ENCODE assay signal across 8 cellular contexts in the genomic region with DNA sequence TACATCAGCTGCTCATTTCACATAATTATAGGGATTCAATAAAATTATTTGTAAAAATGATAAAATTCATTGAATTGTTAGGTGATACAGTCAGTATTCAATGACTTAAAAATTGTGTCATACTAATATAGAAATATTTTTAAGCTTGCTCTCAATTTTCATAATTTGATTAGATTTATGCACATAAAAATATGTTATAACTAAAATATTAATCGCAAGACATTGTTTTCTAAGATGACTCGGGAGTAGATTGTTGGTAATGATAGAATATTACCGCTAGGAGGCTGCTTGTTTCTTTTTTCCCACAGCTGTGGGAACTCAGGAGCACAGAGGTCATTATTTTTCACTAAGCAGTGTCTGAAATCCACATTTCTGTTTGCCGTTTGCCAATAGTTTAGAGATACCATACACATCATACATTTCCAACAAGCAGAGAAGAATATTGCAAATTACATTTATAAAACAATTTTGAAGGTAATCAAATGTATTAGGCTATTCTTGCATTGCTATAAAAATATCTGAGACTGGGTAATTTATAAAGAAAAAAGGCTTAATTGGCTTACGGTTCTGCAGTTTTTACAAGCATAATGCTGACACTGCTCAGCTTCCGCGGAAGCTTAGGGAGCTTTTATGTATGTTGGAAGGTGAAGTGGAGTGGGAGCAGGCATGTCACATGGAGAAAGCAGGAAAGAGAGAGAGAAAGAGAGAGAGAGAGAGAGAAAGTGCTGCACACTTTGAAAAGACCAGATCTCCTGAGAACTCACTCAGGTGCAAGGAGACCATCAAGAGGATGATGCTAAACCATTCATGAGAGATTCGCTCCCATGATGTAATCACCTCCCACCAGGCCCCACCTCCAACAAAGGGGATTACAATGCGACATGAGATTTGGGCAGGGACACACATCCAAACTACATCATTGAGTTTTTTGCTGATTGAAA. TPM values are rescaled to one million over a fixed set of nuclear protein-coding genes. Genes with fewer than 3 reads are reported as not detected.
DNase-seq lines count a peak whose midpoint lies in the region; ATAC-seq, FAIRE-seq and TF ChIP-seq lines count a peak whose summit lies in the region.

No MANE protein-coding gene starts in this region.

- H4K20me1 ChIP-seq in HCT116 (ENCODE audit: insufficient read depth) (no peaks in the 10 kb centered on the region), astrocyte (ENCODE audit: insufficient read depth, low read length) (no peaks in the 10 kb centered on the region)

- peak; percentile 26 for FAIRE-seq in astrocyte (lab: Jason Lieb, UNC)

- H3K9me3 Mint-ChIP-seq in astrocyte (ENCODE audit: unreplicated experiment), result no peaks in the 10 kb centered on the region

- no peaks in the 10 kb centered on the region for H3K36me3 Mint-ChIP-seq in astrocyte (ENCODE audit: low read depth, unreplicated experiment)

- peak overlapping the region; percentile 79 for H2AFZ ChIP-seq in HCT116 (ENCODE audit: low read depth, low read length, poor library complexity, severe bottlenecking)
- no peak overlapping the region for H2AFZ ChIP-seq in astrocyte (ENCODE audit: low read depth, low read length)

- DNase-seq in AG04450 (ENCODE audit: low read depth, low spot score), result no peak
- DNase-seq in HCT116 (ENCODE audit: low read depth, low spot score), result peak; percentile 12
- DNase-seq in RPMI8226, result peak; percentile 21
- no peak for DNase-seq in astrocyte (ENCODE audit: low read depth)
- no peak for DNase-seq in mucosa of descending colon
- no peak for DNase-seq in iPS-NIHi7 (ENCODE audit: extremely low spot score)

- intact Hi-C loops in HCT116 (cut with micrococcal nuclease), result no loop called here
- intact Hi-C loops in mucosa of descending colon (cut with DNase I, micrococcal nuclease), result loop anchor here in 1 of 2 donors (10.0 kb wide), 1 partner anchor 173 kb away; no protein-coding TSS in a partner anchor

- POLR2A ChIA-PET in AG04450 (lab: Yijun Ruan, JAX) (no interaction called here), HCT116 (lab: Charles Lee) (no interaction called here)

- ATAC-seq in HCT116 (peak; percentile 62; the same call in 1 of the 2 replicates), mucosa of descending colon (peak; percentile 52), HG02938 (IDR thresholded peaks at IDR 0.05; ENCODE audit: unreplicated experiment) (no peak), esophagus mucosa (no peak)

- H3K36me3 ChIP-seq in HCT116 (ENCODE audit: control insufficient read depth in 1 of 2, insufficient read depth in 2 of 2, low read length in 2 of 2), result no peaks in the 10 kb centered on the region
- H3K36me3 ChIP-seq in astrocyte (ENCODE audit: insufficient read depth, low read length), result no peaks in the 10 kb centered on the region
- H3K36me3 ChIP-seq in mucosa of descending colon (ENCODE audit: low read depth), result no peaks in the 10 kb centered on the region

- no peak overlapping the region for H3K4me3 Mint-ChIP-seq in astrocyte (ENCODE audit: unreplicated experiment)

- no peak for TF ChIP-seq POLR2A in HCT116 (IDR thresholded peaks at IDR 0.05; ENCODE audit: borderline replicate concordance, extremely low read depth, insufficient read depth, insufficient read length)

- peak; percentile 38 for TF ChIP-seq RAD21 in HCT116 (IDR thresholded peaks at IDR 0.05; ENCODE audit: low read depth)

- H3K27me3 ChIP-seq in AG04450 (ENCODE audit: control insufficient read depth, insufficient read depth, low read length) (no peaks in the 10 kb centered on the region), HCT116 (ENCODE audit: insufficient read depth, low read length) (peaks cover 28% of the 10 kb centered on the region), astrocyte (ENCODE audit: insufficient read depth, low read length) (no peaks in the 10 kb centered on the region)

- H3K27me3 Mint-ChIP-seq in astrocyte (ENCODE audit: low read depth, unreplicated experiment), result no peaks in the 10 kb centered on the region

- H3K9me3 ChIP-seq in AG04450 (ENCODE audit: control insufficient read depth, insufficient read depth, low read length) (no peaks in the 10 kb centered on the region), HCT116 (ENCODE audit: control insufficient read depth in 1 of 2, insufficient read depth in 1 of 2, low read depth in 1 of 2, low read length in 2 of 2) (no peaks in the 10 kb centered on the region), astrocyte (ENCODE audit: insufficient read depth, low read depth, low read length) (no peaks in the 10 kb centered on the region), mucosa of descending colon (no peaks in the 10 kb centered on the region)

- H3K27ac ChIP-seq in AG04450 (ENCODE audit: low read depth, low read length), result no peak overlapping the region
- H3K27ac ChIP-seq in HCT116 (ENCODE audit: low read depth, low read length), result no peak overlapping the region
- no peak overlapping the region for H3K27ac ChIP-seq in astrocyte (ENCODE audit: low read depth, low read length)

- no peak overlapping the region for H3K27ac Mint-ChIP-seq in astrocyte (ENCODE audit: unreplicated experiment)

- RAD21 ChIA-PET in HCT116 (lab: Charles Lee; ENCODE audit: low non-redundant PET in 1 of 2, low total read pairs in 2 of 2, uncharacterized antibody in 2 of 2, unreplicated experiment in 2 of 2), result interaction anchor here in 1 of 2 experiments (0.6 to 1.2 kb wide), 3 partner anchors 46 to 808 kb away, joined by 3 to 4 read pairs (median 4); no protein-coding TSS in a partner anchor

- CTCF ChIA-PET in AG04450 (lab: Charles Lee), result interaction anchor here (0.5 to 7.3 kb wide), 85 partner anchors 9 to 1019 kb away, joined by 3 to 128 read pairs (median 5); partner anchors contain the start of genes CD69, CLEC12B, CLEC1B and CLEC2A
- CTCF ChIA-PET in HCT116 (lab: Charles Lee), result interaction anchor here (0.7 to 5.4 kb wide), 26 partner anchors 10 to 421 kb away, joined by 3 to 68 read pairs (median 6); partner anchors contain the start of genes CD69, CLEC12B, CLEC1B and OLR1

- H3K4me1 Mint-ChIP-seq in astrocyte (ENCODE audit: low read depth, unreplicated experiment), result no peaks in the 10 kb centered on the region

- no peak overlapping the region for H3K4me3 ChIP-seq in AG04450 (ENCODE audit: low read depth, low read length)
- H3K4me3 ChIP-seq in HCT116 (replicated peaks in 1 of 2; ENCODE audit: low read depth in 1 of 2, low read length in 2 of 2), result no peak overlapping the region
- no peak overlapping the region for H3K4me3 ChIP-seq in astrocyte (ENCODE audit: insufficient read depth, low read depth, low read length)
- H3K4me3 ChIP-seq in mucosa of descending colon, result no peak overlapping the region

- H3K9me2 ChIP-seq in HCT116 (ENCODE audit: insufficient read depth), result no peaks in the 10 kb centered on the region

- H3K4me2 ChIP-seq in HCT116 (ENCODE audit: low read length) (no peak overlapping the region), astrocyte (ENCODE audit: low read length) (no peak overlapping the region)

- no TSS peak for BruUV-seq in HCT116 (replicated peaks; lab: Mats Ljungman, UMichigan)

- H3K4me1 ChIP-seq in HCT116 (ENCODE audit: control insufficient read depth in 1 of 2, insufficient read depth in 2 of 2, low read length in 2 of 2), result peaks cover 0 to 3% of the 10 kb centered on the region in 2 experiments; a peak in 2 of 4 replicates
- no peaks in the 10 kb centered on the region for H3K4me1 ChIP-seq in astrocyte (ENCODE audit: insufficient read depth, low read length)
- peaks cover 7% of the 10 kb centered on the region for H3K4me1 ChIP-seq in mucosa of descending colon (ENCODE audit: low read depth)

- TF ChIP-seq CTCF in AG04450 (IDR thresholded peaks at IDR 0.05; ENCODE audit: low read depth, low read length) (peak; percentile 54), HCT116 (IDR thresholded peaks at IDR 0.05 in 2 of 3, conservative IDR thresholded peaks at IDR 0.05 in 1 of 3; ENCODE audit: borderline replicate concordance in 1 of 3, insufficient read depth in 1 of 3, low read depth in 2 of 3, low read length in 2 of 3) (peak; percentile 28 to 52 (median 48); a peak in 5 of 6 replicates), astrocyte (IDR thresholded peaks at IDR 0.05; ENCODE audit: insufficient read depth, low read depth, low read length) (peak; percentile 44), mucosa of descending colon (IDR thresholded peaks at IDR 0.05) (no peak)

- no peaks in the 10 kb centered on the region for H3K79me2 ChIP-seq in HCT116 (ENCODE audit: insufficient read depth, low read length)
- H3K79me2 ChIP-seq in astrocyte (ENCODE audit: insufficient read depth, low read length), result no peaks in the 10 kb centered on the region

- H3K9ac ChIP-seq in HCT116 (ENCODE audit: low read length), result no peak overlapping the region
- H3K9ac ChIP-seq in astrocyte (ENCODE audit: low read length), result no peak overlapping the region

TF ChIP-seq in HCT116, 20 proteins besides CTCF, POLR2A, EP300 and RAD21:
- TF ChIP-seq EZH2phosphoT487 (IDR thresholded peaks at IDR 0.05; ENCODE audit: borderline replicate concordance) (no peak), CBX3 (IDR thresholded peaks at IDR 0.05; ENCODE audit: low read depth) (no peak), YY1 (IDR thresholded peaks at IDR 0.05; ENCODE audit: extremely low read depth, insufficient replicate concordance, low read depth, low read length) (no peak), POLR2AphosphoS5 (IDR thresholded peaks at IDR 0.05; ENCODE audit: low read depth, low read length) (no peak)
- TF ChIP-seq, protein P1, sequence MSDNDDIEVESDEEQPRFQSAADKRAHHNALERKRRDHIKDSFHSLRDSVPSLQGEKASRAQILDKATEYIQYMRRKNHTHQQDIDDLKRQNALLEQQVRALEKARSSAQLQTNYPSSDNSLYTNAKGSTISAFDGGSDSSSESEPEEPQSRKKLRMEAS (IDR thresholded peaks at IDR 0.05), result no peak

RNA-seq across cellular contexts. Expression of gene CD69, which starts 9.2 kb away (rescaled TPM):
- polyA plus RNA-seq in AG04450 (2011; rRNA removed), result not detected in 2 replicates
- polyA minus RNA-seq in AG04450 (2011; rRNA and poly(A)+ RNA removed), result not detected in 2 replicates
- not detected for total RNA-seq in HCT116 (2021; ENCODE audit: unreplicated experiment)
- polyA plus RNA-seq in HCT116 (2012), result not detected in 2 replicates
- 0.18 TPM in 1 of 2 replicates, not detected in the other for total RNA-seq in astrocyte
- 1 to 10 TPM; 2.4 to 4.7 (median 3.2) TPM for total RNA-seq in mucosa of descending colon
- 0.68 TPM for total RNA-seq in esophagus mucosa

RNA-seq across cellular contexts. Expression of gene CLECL1, which starts 18.6 kb away (rescaled TPM):
- polyA plus RNA-seq in AG04450 (2011; rRNA removed), result not detected in 2 replicates
- not detected in 2 replicates for polyA minus RNA-seq in AG04450 (2011; rRNA and poly(A)+ RNA removed)
- total RNA-seq in HCT116 (2021; ENCODE audit: unreplicated experiment), result not detected
- not detected in 2 replicates for polyA plus RNA-seq in HCT116 (2012)
- total RNA-seq in astrocyte, result not detected in 2 replicates
- total RNA-seq in mucosa of descending colon, result under 1 TPM in 2 of 3 donors, not detected in 1; 0.51 to 0.64 TPM
- total RNA-seq in esophagus mucosa, result not detected

Comparison
In these comparisons a context has a peak if more than half of its experiments do, and no peak if none do; other contexts are left out.
1. DNase-seq: peak in HCT116 (single experiment) and RPMI8226 (single experiment); none in AG04450 (single experiment), astrocyte (single experiment), mucosa of descending colon (0 of 3) and iPS-NIHi7 (single experiment).
2. ATAC-seq: peak in HCT116 (single experiment) and mucosa of descending colon (single experiment); none in HG02938 (single experiment) and esophagus mucosa (single experiment).